Comparison of ENCODE assay signal across 17 cellular contexts in the genomic region with DNA sequence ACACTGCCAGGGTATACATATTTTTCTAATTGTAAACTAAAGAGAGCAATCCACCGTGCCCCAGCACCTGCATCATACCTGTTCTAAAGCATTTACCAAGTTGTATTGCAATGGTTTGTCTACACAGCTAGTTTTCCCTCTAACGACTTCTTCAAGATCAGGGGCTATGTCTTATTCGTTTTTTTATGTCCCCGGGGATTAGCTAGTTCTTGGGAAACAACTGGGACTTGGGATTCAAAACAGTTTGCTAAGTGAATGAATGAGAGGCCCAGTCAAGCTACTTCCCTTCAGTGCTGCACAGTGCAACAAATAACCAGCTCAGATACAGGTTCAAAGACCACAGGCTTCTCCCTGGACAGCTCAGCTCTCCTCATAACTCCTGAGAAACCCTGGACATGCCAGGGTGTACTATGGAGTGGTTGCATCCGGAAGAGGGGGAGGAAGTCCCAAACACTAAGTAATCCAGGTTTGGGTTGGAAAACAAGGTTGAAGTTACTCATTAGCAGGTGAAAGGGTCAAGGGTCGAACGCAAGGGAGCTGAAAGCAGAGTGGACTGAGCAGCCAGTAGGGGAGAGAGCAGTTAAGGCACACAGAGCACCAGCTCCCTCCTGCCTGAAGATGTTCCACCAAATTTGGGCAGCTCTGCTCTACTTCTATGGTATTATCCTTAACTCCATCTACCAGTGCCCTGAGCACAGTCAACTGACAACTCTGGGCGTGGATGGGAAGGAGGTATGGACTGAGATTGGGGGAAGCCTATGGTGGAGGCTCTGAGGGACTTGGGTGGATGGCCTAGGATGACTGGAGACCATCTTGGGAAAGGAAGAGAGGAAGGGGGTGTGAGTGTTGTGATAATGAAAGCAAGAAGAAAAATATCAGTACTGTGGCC. TPM values are rescaled to one million over a fixed set of nuclear protein-coding genes. Genes with fewer than 3 reads are reported as not detected.
DNase-seq lines count a peak whose midpoint lies in the region; ATAC-seq and TF ChIP-seq lines count a peak whose summit lies in the region.
"Had no signal": no experiment of that assay in that cellular context is flagged by ENCODE, and none has a peak within 500 bp of the region (broad histone marks: within the 10 kb centered on the region; RNA-seq: fewer than 3 reads in every experiment).

Gene APOM (plus strand): TSS at position 546 of the 889 bp plus-strand sequence. CDS start 73 bp downstream, at position 619.

- peaks cover 49% of the 10 kb centered on the region for H3K4me1 Mint-ChIP-seq in activated CD4-positive, alpha-beta T cell treated with anti-CD3 and anti-CD28 coated beads for 36 hours
- H3K4me1 Mint-ChIP-seq in activated B cell treated with CpG ODN at 0.5 μM for 24 hours (peaks cover 70% of the 10 kb centered on the region), glutamatergic neuron (ENCODE audit: low read depth, unreplicated experiment) (peaks cover 18% of the 10 kb centered on the region), osteocyte (ENCODE audit: unreplicated experiment) (peaks cover 46% of the 10 kb centered on the region)

- H3K27ac Mint-ChIP-seq in activated CD4-positive, alpha-beta T cell treated with anti-CD3 and anti-CD28 coated beads for 36 hours = peak within 1 kb of the TSS; percentile 14
- H3K27ac Mint-ChIP-seq in activated B cell treated with CpG ODN at 0.5 μM for 24 hours (peak within 1 kb of the TSS; percentile 19), glutamatergic neuron (ENCODE audit: unreplicated experiment) (no peak within 1 kb of the TSS), osteocyte (ENCODE audit: unreplicated experiment) (peak within 1 kb of the TSS; percentile 19)

- H3K4me3 Mint-ChIP-seq in activated CD4-positive, alpha-beta T cell treated with anti-CD3 and anti-CD28 coated beads for 36 hours = no peak within 1 kb of the TSS
- H3K4me3 Mint-ChIP-seq in activated B cell treated with CpG ODN at 0.5 μM for 24 hours = no peak within 1 kb of the TSS
- H3K4me3 Mint-ChIP-seq in glutamatergic neuron (ENCODE audit: unreplicated experiment) = peak within 1 kb of the TSS; percentile 61
- H3K4me3 Mint-ChIP-seq in osteocyte (ENCODE audit: unreplicated experiment) = no peak within 1 kb of the TSS

- TF ChIP-seq CTCF in activated B cell treated with CpG ODN at 0.5 μM for 24 hours (IDR thresholded peaks at IDR 0.05) (no peak), glutamatergic neuron (IDR thresholded peaks at IDR 0.05; ENCODE audit: partially characterized antibody, unreplicated experiment) (no peak), osteocyte (IDR thresholded peaks at IDR 0.05) (no peak), gastrocnemius medialis (IDR thresholded peaks at IDR 0.05 in 4 of 5, conservative IDR thresholded peaks at IDR 0.05 in 1 of 5) (no peak)

- H3K4me3 ChIP-seq in gastrocnemius medialis = no peak within 1 kb of the TSS
- H3K4me3 ChIP-seq: left lung had no signal

- no peaks in the 10 kb centered on the region for H3K27me3 Mint-ChIP-seq in activated CD4-positive, alpha-beta T cell treated with anti-CD3 and anti-CD28 coated beads for 36 hours
- H3K27me3 Mint-ChIP-seq in activated B cell treated with CpG ODN at 0.5 μM for 24 hours = no peaks in the 10 kb centered on the region
- peaks cover 23% of the 10 kb centered on the region for H3K27me3 Mint-ChIP-seq in glutamatergic neuron (ENCODE audit: unreplicated experiment)
- H3K27me3 Mint-ChIP-seq in osteocyte (ENCODE audit: unreplicated experiment) = no peaks in the 10 kb centered on the region

- peaks cover 40% of the 10 kb centered on the region in 2 donors for H3K4me1 ChIP-seq in gastrocnemius medialis

- intact Hi-C loops in activated CD4-positive, alpha-beta T cell treated with anti-CD3 and anti-CD28 coated beads for 36 hours (cut with DNase I, micrococcal nuclease) = no loop called here
- intact Hi-C loops in activated B cell treated with CpG ODN at 0.5 μM for 24 hours (cut with micrococcal nuclease) (no loop called here), gastrocnemius medialis (cut with DNase I; ENCODE audit: low total_unique reads) (no loop called here)

- no peaks in the 10 kb centered on the region for H3K9me3 ChIP-seq in gastrocnemius medialis
- H3K9me3 ChIP-seq: left lung had no signal

- DNase-seq in activated CD4-positive, alpha-beta T cell treated with anti-CD3 and anti-CD28 coated beads for 36 hours = no peak
- DNase-seq in activated CD4-positive, alpha-beta T cell treated with anti-CD3 and anti-CD28 coated beads for 1 hour = no peak
- no peak for DNase-seq in activated B cell treated with CpG ODN at 0.5 μM for 24 hours
- no peak for DNase-seq in glutamatergic neuron
- no peak for DNase-seq in osteocyte (ENCODE audit: extremely low spot score, unreplicated experiment)
- DNase-seq in HEK293T (ENCODE audit: extremely low spot score) = no peak
- no peak for DNase-seq in gastrocnemius medialis
- no peak for DNase-seq in MV-4-11 (lab: John Stamatoyannopoulos, UW)
- DNase-seq: activated CD8-positive, alpha-beta memory T cell treated with anti-CD3 and anti-CD28 coated beads, Interleukin-2, amount 50 U/mL, for 4 hours; GDM1; left lung; MM.1S; NCI-H2171 treated with DMSO at 0.1 percent for 48 hours; NK-92 treated with Interleukin-12 subunit alpha and Interleukin-12 subunit beta, amount 100 ng/mL, for 24 hours; Right ventricle myocardium superior; stimulated activated CD4-positive, alpha-beta T cell treated with anti-CD3 and anti-CD28 coated beads, Interleukin-4, amount 100 ng/mL, for 24 hours had no signal

- no peak for TF ChIP-seq POLR2A in gastrocnemius medialis (IDR thresholded peaks at IDR 0.05)

- POLR2A ChIA-PET in activated CD4-positive, alpha-beta T cell treated with anti-CD3 and anti-CD28 coated beads for 36 hours (lab: Charles Lee) = interaction anchor here (6.0 kb wide), 1 partner anchor 9 kb away, joined by 72 read pairs; the partner anchor contains the start of genes CSNK2B and GPANK1
- POLR2A ChIA-PET in activated B cell treated with CpG ODN at 0.5 μM for 24 hours (lab: Charles Lee) (interaction anchor here (0.5 to 7.6 kb wide), 8 partner anchors 8 to 243 kb away, joined by 3 to 188 read pairs (median 3); partner anchors contain the start of genes ABHD16A, ATP6V1G2, C6orf47 and CSNK2B), HEK293T (lab: Yijun Ruan, JAX) (interaction anchor here (0.7 to 1.8 kb wide), 5 partner anchors 9 to 1316 kb away, joined by 3 to 11 read pairs (median 4); partner anchors contain the start of genes CSNK2B and GPANK1)

- no peaks in the 10 kb centered on the region for H3K27me3 ChIP-seq in gastrocnemius medialis
- H3K27me3 ChIP-seq: left lung had no signal

- peaks cover 17% of the 10 kb centered on the region for H3K36me3 Mint-ChIP-seq in activated CD4-positive, alpha-beta T cell treated with anti-CD3 and anti-CD28 coated beads for 36 hours (ENCODE audit: low read depth)
- peaks cover 52% of the 10 kb centered on the region for H3K36me3 Mint-ChIP-seq in activated B cell treated with CpG ODN at 0.5 μM for 24 hours (ENCODE audit: low read depth)
- H3K36me3 Mint-ChIP-seq in glutamatergic neuron (ENCODE audit: unreplicated experiment) = peaks cover 4% of the 10 kb centered on the region
- peaks cover 7% of the 10 kb centered on the region for H3K36me3 Mint-ChIP-seq in osteocyte (ENCODE audit: unreplicated experiment)

- CTCF ChIA-PET in activated CD4-positive, alpha-beta T cell treated with anti-CD3 and anti-CD28 coated beads for 36 hours (lab: Charles Lee) = interaction anchor here (0.7 to 5.8 kb wide), 6 partner anchors 9 to 193 kb away, joined by 3 to 39 read pairs (median 3); partner anchors contain the start of genes GPANK1 and LY6G5C
- CTCF ChIA-PET in activated B cell treated with CpG ODN at 0.5 μM for 24 hours (lab: Charles Lee) (no interaction called here), HEK293T (lab: Yijun Ruan, JAX) (no interaction called here)

- ATAC-seq in activated CD4-positive, alpha-beta T cell treated with anti-CD3 and anti-CD28 coated beads for 36 hours = no peak
- ATAC-seq in activated B cell treated with CpG ODN at 0.5 μM for 24 hours (ENCODE audit: low read depth) (no peak), gastrocnemius medialis (no peak)
- ATAC-seq: esophagus mucosa, left lung had no signal

- in situ Hi-C loops in gastrocnemius medialis (cut with MboI; ENCODE audit: low sequenced_read_pairs in 4 of 4) = loop anchor here in 2 of 4 donors (25.0 kb wide), 2 partner anchors 307 to 532 kb away; partner anchors contain the start of genes AGER (in 2 of the 2), AGPAT1 (in 2 of the 2), GPSM3 (in 2 of the 2) and PBX2 (in 2 of the 2)

- H3K36me3 ChIP-seq in gastrocnemius medialis = peaks cover 0 to 6% of the 10 kb centered on the region in 2 donors

- H3K27ac ChIP-seq in gastrocnemius medialis = no peak within 1 kb of the TSS
- H3K27ac ChIP-seq: left lung had no signal

- no peaks in the 10 kb centered on the region for H3K9me3 Mint-ChIP-seq in activated CD4-positive, alpha-beta T cell treated with anti-CD3 and anti-CD28 coated beads for 36 hours (ENCODE audit: low read depth)
- H3K9me3 Mint-ChIP-seq in activated B cell treated with CpG ODN at 0.5 μM for 24 hours = no peaks in the 10 kb centered on the region
- H3K9me3 Mint-ChIP-seq in glutamatergic neuron (ENCODE audit: unreplicated experiment) = peaks cover 14% of the 10 kb centered on the region
- H3K9me3 Mint-ChIP-seq in osteocyte (ENCODE audit: unreplicated experiment) = no peaks in the 10 kb centered on the region

TF ChIP-seq in HEK293T, 16 proteins besides CTCF, POLR2A, EP300 and RAD21 (continues in another document):
- TF ChIP-seq ELF4 (IDR thresholded peaks at IDR 0.05) (no peak), CTBP1 (IDR thresholded peaks at IDR 0.05; ENCODE audit: borderline replicate concordance) (no peak), BHLHE40 (IDR thresholded peaks at IDR 0.05; ENCODE audit: borderline replicate concordance) (no peak), SUZ12 (IDR thresholded peaks at IDR 0.05) (no peak), NFRKB (IDR thresholded peaks at IDR 0.05) (no peak), SP1 (IDR thresholded peaks at IDR 0.05) (no peak), FOXA1 (IDR thresholded peaks at IDR 0.05) (no peak), LEF1 (IDR thresholded peaks at IDR 0.05; ENCODE audit: borderline replicate concordance) (no peak), TARDBP (IDR thresholded peaks at IDR 0.05) (no peak)
- TF ChIP-seq, protein P1, sequence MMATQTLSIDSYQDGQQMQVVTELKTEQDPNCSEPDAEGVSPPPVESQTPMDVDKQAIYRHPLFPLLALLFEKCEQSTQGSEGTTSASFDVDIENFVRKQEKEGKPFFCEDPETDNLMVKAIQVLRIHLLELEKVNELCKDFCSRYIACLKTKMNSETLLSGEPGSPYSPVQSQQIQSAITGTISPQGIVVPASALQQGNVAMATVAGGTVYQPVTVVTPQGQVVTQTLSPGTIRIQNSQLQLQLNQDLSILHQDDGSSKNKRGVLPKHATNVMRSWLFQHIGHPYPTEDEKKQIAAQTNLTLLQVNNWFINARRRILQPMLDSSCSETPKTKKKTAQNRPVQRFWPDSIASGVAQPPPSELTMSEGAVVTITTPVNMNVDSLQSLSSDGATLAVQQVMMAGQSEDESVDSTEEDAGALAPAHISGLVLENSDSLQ (IDR thresholded peaks at IDR 0.05) = no peak

RNA-seq across cellular contexts. Expression of gene APOM, which starts in this region (rescaled TPM):
- 1 to 10 TPM; 3.4 to 4.0 TPM for total RNA-seq in activated CD4-positive, alpha-beta T cell treated with anti-CD3 and anti-CD28 coated beads for 36 hours
- total RNA-seq in activated B cell treated with CpG ODN at 0.5 μM for 24 hours = 2.2 and 2.4 TPM in 2 replicates
- total RNA-seq in glutamatergic neuron (ENCODE audit: unreplicated experiment) = 1.5 TPM
- 2.2 and 4.0 TPM in 2 replicates for total RNA-seq in osteocyte
- 1 to 10 TPM; 1.8 to 7.9 (median 2.4) TPM for total RNA-seq in gastrocnemius medialis
